In genomic region chr1:232591344-232591743, GRCh38 we compare ENCODE assay signal across 17 cellular contexts. TPM values are rescaled to one million over a fixed set of nuclear protein-coding genes. Genes with fewer than 3 reads are reported as not detected.
DNase-seq lines count a peak whose midpoint lies in the region; ATAC-seq and TF ChIP-seq lines count a peak whose summit lies in the region.
"Had no signal": no experiment of that assay in that cellular context is flagged by ENCODE, and none has a peak within 500 bp of the region (broad histone marks: within the 10 kb centered on the region; RNA-seq: fewer than 3 reads in every experiment).

No MANE protein-coding gene starts in this region.

- H3K9me3 Mint-ChIP-seq in activated T-cell treated with anti-CD3 and anti-CD28 coated beads, Interleukin-2, amount 50 U/mL, for 72 hours = peaks cover 9 to 11% of the 10 kb centered on the region in 2 donors
- no peaks in the 10 kb centered on the region for H3K9me3 Mint-ChIP-seq in WTC11

- H3K27ac ChIP-seq in lung (ENCODE audit: low read depth in 1 of 2, low read length in 1 of 2) (peak overlapping the region; percentile 39 to 78), subcutaneous abdominal adipose tissue (ENCODE audit: low read depth, low read length) (peak overlapping the region; percentile 64)
- H3K27ac ChIP-seq: brain microvascular endothelial cell had no signal

- H3K4me1 ChIP-seq in lung (ENCODE audit: control insufficient read depth in 2 of 2, insufficient read depth in 2 of 2, low read length in 2 of 2) (peaks cover 14 to 37% of the 10 kb centered on the region in 2 donors), subcutaneous abdominal adipose tissue (ENCODE audit: control insufficient read depth in 5 of 5, insufficient read depth in 5 of 5, low read length in 5 of 5) (peaks cover 3 to 32% (median 22%) of the 10 kb centered on the region in 5 donors)
- H3K4me1 ChIP-seq: HAP-1 had no signal

- H3K36me3 Mint-ChIP-seq in activated T-cell treated with anti-CD3 and anti-CD28 coated beads, Interleukin-2, amount 50 U/mL, for 72 hours (ENCODE audit: insufficient read depth in 2 of 2) = peaks cover 8 to 11% of the 10 kb centered on the region in 2 donors
- no peaks in the 10 kb centered on the region for H3K36me3 Mint-ChIP-seq in WTC11

- H3K36me3 ChIP-seq in lung (ENCODE audit: control insufficient read depth in 2 of 2, insufficient read depth in 2 of 2, low read length in 2 of 2) = no peaks in the 10 kb centered on the region
- H3K36me3 ChIP-seq in subcutaneous abdominal adipose tissue (ENCODE audit: control insufficient read depth in 5 of 5, insufficient read depth in 5 of 5, low read length in 5 of 5) = no peaks in the 10 kb centered on the region
- H3K36me3 ChIP-seq: brain microvascular endothelial cell, HAP-1, Peyer's patch had no signal

- TF ChIP-seq CTCF in WTC11 (IDR thresholded peaks at IDR 0.05) (no peak), lung (IDR thresholded peaks at IDR 0.05; ENCODE audit: control extremely low read depth, extremely low read depth) (no peak)

- H3K9ac ChIP-seq in subcutaneous abdominal adipose tissue (ENCODE audit: low read length in 5 of 5) = peak overlapping the region in 3 of 5 donors; percentile 9 to 51 (median 21)

- POLR2A ChIA-PET in WTC11 (lab: Charles Lee) = no interaction called here

- peaks cover 33% of the 10 kb centered on the region for H3K4me1 Mint-ChIP-seq in activated T-cell treated with anti-CD3 and anti-CD28 coated beads, Interleukin-2, amount 50 U/mL, for 72 hours (ENCODE audit: low read depth)
- H3K4me1 Mint-ChIP-seq in WTC11 = peaks cover 9% of the 10 kb centered on the region

- 88 to 93% methylated on average over 3 of the region's 3 CpGs for WGBS in lung, 2 donors

- no peaks in the 10 kb centered on the region for H3K9me3 ChIP-seq in lung (ENCODE audit: control insufficient read depth in 2 of 2, insufficient read depth in 1 of 2, low read length in 1 of 2)
- no peaks in the 10 kb centered on the region for H3K9me3 ChIP-seq in subcutaneous abdominal adipose tissue (ENCODE audit: control insufficient read depth in 5 of 5, low read length in 5 of 5)
- H3K9me3 ChIP-seq: HAP-1, Peyer's patch had no signal

- no peak for DNase-seq in activated T-cell treated with anti-CD3 and anti-CD28 coated beads, Interleukin-2, amount 50 U/mL, for 72 hours
- DNase-seq in activated T-cell treated with anti-CD3 and anti-CD28 coated beads for 4 hours = no peak
- no peak for DNase-seq in WTC11 (ENCODE audit: low spot score)
- no peak for DNase-seq in lung (ENCODE audit: low spot score)
- no peak for DNase-seq in left colon
- DNase-seq in activated gamma-delta T cell treated with Interleukin-2 at 50 U/mL for 16 hours = no peak
- DNase-seq: activated CD4-positive, alpha-beta T cell treated with anti-CD3 and anti-CD28 coated beads, Interleukin-2, amount 50 U/mL, for 4 hours; activated T-cell treated with anti-CD3 and anti-CD28 coated beads, Interleukin-2, amount 50 U/mL, for 1 hour; brain microvascular endothelial cell; DMS79; KBM-7; NCI-H774; Peyer's patch had no signal

- H3K27me3 ChIP-seq in lung (ENCODE audit: control insufficient read depth, insufficient read depth) (no peaks in the 10 kb centered on the region), subcutaneous abdominal adipose tissue (ENCODE audit: control insufficient read depth in 5 of 5, insufficient read depth in 4 of 5, low read length in 5 of 5) (no peaks in the 10 kb centered on the region)
- H3K27me3 ChIP-seq: brain microvascular endothelial cell, Peyer's patch had no signal

- intact Hi-C loops in left colon (cut with DNase I, micrococcal nuclease) = no loop called here

- H3K27ac Mint-ChIP-seq in activated T-cell treated with anti-CD3 and anti-CD28 coated beads, Interleukin-2, amount 50 U/mL, for 72 hours = peak overlapping the region; percentile 27
- H3K27ac Mint-ChIP-seq in WTC11 = no peak overlapping the region
- H3K27ac Mint-ChIP-seq: activated naive CD4-positive, alpha-beta T cell treated with anti-CD3 and anti-CD28 coated beads, Interleukin-2, amount 50 U/mL, for 72 hours had no signal

- CTCF ChIA-PET in WTC11 (lab: Charles Lee) = interaction anchor here (1.5 kb wide), 1 partner anchor 11 kb away, joined by 6 read pairs; no protein-coding TSS in a partner anchor

- ATAC-seq in activated T-cell treated with anti-CD3 and anti-CD28 coated beads, Interleukin-2, amount 50 U/mL, for 72 hours (replicated peaks in 1 of 2) = no peak
- ATAC-seq in WTC11 (peak; percentile 34; the same call in 1 of the 2 replicates), lung (ENCODE audit: insufficient read depth, low FRiP score) (no peak), left colon (no peak), GM18858 (IDR thresholded peaks at IDR 0.05; ENCODE audit: unreplicated experiment) (no peak)
- ATAC-seq: activated naive CD4-positive, alpha-beta T cell treated with anti-CD3 and anti-CD28 coated beads, Interleukin-2, amount 50 U/mL, for 72 hours had no signal

- H3K4me3 ChIP-seq in lung (no peak overlapping the region), subcutaneous abdominal adipose tissue (ENCODE audit: low read depth in 1 of 5, low read length in 5 of 5) (no peak overlapping the region)
- H3K4me3 ChIP-seq: HAP-1, Peyer's patch had no signal

- H3K27me3 Mint-ChIP-seq in activated T-cell treated with anti-CD3 and anti-CD28 coated beads, Interleukin-2, amount 50 U/mL, for 72 hours (ENCODE audit: low read depth) = no peaks in the 10 kb centered on the region
- no peaks in the 10 kb centered on the region for H3K27me3 Mint-ChIP-seq in WTC11 (ENCODE audit: low read depth)

- H3K4me3 Mint-ChIP-seq in activated T-cell treated with anti-CD3 and anti-CD28 coated beads, Interleukin-2, amount 50 U/mL, for 72 hours = no peak overlapping the region
- H3K4me3 Mint-ChIP-seq in WTC11 = no peak overlapping the region

TF ChIP-seq in WTC11, 78 proteins besides CTCF, POLR2A, EP300 and RAD21 (continues in another document):
- TF ChIP-seq E2F1 (CRISPR knock-in tag; IDR thresholded peaks at IDR 0.05) = no peak
- TF ChIP-seq PRRX2 (CRISPR knock-in tag; IDR thresholded peaks at IDR 0.05) = no peak
- no peak for TF ChIP-seq FOXP1 (CRISPR knock-in tag; IDR thresholded peaks at IDR 0.05; ENCODE audit: borderline replicate concordance)
- no peak for TF ChIP-seq ZNF263 (CRISPR knock-in tag; IDR thresholded peaks at IDR 0.05; ENCODE audit: low read depth)
- no peak for TF ChIP-seq ZBTB21 (CRISPR knock-in tag; IDR thresholded peaks at IDR 0.05; ENCODE audit: borderline replicate concordance)
- no peak for TF ChIP-seq ERG (CRISPR knock-in tag; IDR thresholded peaks at IDR 0.05)
- no peak for TF ChIP-seq TEAD4 (CRISPR knock-in tag; IDR thresholded peaks at IDR 0.05)
- TF ChIP-seq ZSCAN18 (CRISPR knock-in tag; IDR thresholded peaks at IDR 0.05) = no peak
- TF ChIP-seq ATF2 (CRISPR knock-in tag; IDR thresholded peaks at IDR 0.05; ENCODE audit: borderline replicate concordance, low read depth) = no peak
- TF ChIP-seq ZNF396 (CRISPR knock-in tag; IDR thresholded peaks at IDR 0.05; ENCODE audit: borderline replicate concordance) = no peak
- TF ChIP-seq ETV6 (CRISPR knock-in tag; IDR thresholded peaks at IDR 0.05) = no peak
- TF ChIP-seq SOX15 (CRISPR knock-in tag; IDR thresholded peaks at IDR 0.05) = no peak
- TF ChIP-seq SP1 (CRISPR knock-in tag; conservative IDR thresholded peaks at IDR 0.05) = no peak
- TF ChIP-seq IRF2 (CRISPR knock-in tag; IDR thresholded peaks at IDR 0.05; ENCODE audit: borderline replicate concordance, low read depth) = no peak

RNA-seq across cellular contexts. Expression of gene SIPA1L2, which starts 38.6 kb away (rescaled TPM):
- total RNA-seq in activated T-cell treated with anti-CD3 and anti-CD28 coated beads, Interleukin-2, amount 50 U/mL, for 72 hours = 1 to 10 TPM; 3.3 to 5.9 TPM
- total RNA-seq in WTC11 (2021) (10.9 to 14.3 TPM (median 11.6 TPM) in 3 replicates), lung (10 to 100 TPM; 27.0 to 60.1 TPM), left colon (10 to 100 TPM; 76.5 to 89.8 TPM)
- 10 to 100 TPM in 1 of 2 donors, 1 to 10 TPM in 1; 5.3 to 33.9 TPM for polyA plus RNA-seq in lung
